7 cellular contexts compared by ENCODE assay signal in the genomic region with DNA sequence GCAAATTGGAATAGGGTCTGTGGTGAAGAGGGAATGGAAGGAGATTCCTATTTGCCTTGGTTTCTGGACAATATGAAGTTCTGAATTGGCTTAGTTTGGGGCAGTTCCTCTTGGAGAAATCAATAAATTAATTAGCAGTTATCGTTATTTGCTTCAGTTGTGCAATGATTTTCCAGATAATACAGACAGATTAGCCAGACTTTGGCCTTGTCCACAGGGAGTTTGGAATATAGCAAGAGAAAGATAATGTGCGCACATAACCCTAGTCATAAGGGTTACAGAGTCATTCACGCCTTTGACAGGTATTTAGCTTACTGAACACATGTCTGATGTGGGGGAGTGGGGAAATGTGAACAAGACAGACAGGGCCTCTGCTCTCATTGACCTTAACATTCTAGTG. TPM values are rescaled to one million over a fixed set of nuclear protein-coding genes. Genes with fewer than 3 reads are reported as not detected.
A peak's percentile ranks its signal among the peaks of the same experiment; 100 is the strongest.
DNase-seq lines count a peak whose midpoint lies in the region; ATAC-seq and TF ChIP-seq lines count a peak whose summit lies in the region.

No MANE protein-coding gene starts in this region.

- H3K36me3 Mint-ChIP-seq in activated CD4-positive, alpha-beta memory T cell treated with anti-CD3 and anti-CD28 coated beads for 36 hours = no peaks in the 10 kb centered on the region
- H3K36me3 Mint-ChIP-seq in stimulated activated effector memory CD8-positive, alpha-beta T cell treated with anti-CD3 and anti-CD28 coated beads, Interleukin-12 subunit alpha, Interleukin-12 subunit beta, amount 100 ng/mL, for 72 hours = peaks cover 4% of the 10 kb centered on the region

- H3K27me3 Mint-ChIP-seq in activated CD4-positive, alpha-beta memory T cell treated with anti-CD3 and anti-CD28 coated beads for 36 hours = no peaks in the 10 kb centered on the region

- no peaks in the 10 kb centered on the region for H3K4me1 ChIP-seq in iPS-15b (ENCODE audit: control insufficient read depth, insufficient read depth, low read length)

- TF ChIP-seq CTCF in HL-60 (IDR thresholded peaks at IDR 0.05; ENCODE audit: insufficient read depth, low read length) = no peak

- H3K4me1 Mint-ChIP-seq in activated CD4-positive, alpha-beta memory T cell treated with anti-CD3 and anti-CD28 coated beads for 36 hours (ENCODE audit: low read depth) = peaks cover 32% of the 10 kb centered on the region
- peaks cover 32% of the 10 kb centered on the region for H3K4me1 Mint-ChIP-seq in stimulated activated effector memory CD8-positive, alpha-beta T cell treated with anti-CD3 and anti-CD28 coated beads, Interleukin-12 subunit alpha, Interleukin-12 subunit beta, amount 100 ng/mL, for 72 hours

- intact Hi-C loops in activated CD4-positive, alpha-beta memory T cell treated with anti-CD3 and anti-CD28 coated beads for 36 hours (cut with micrococcal nuclease) = loop anchor here (1.0 to 5.0 kb wide), 2 partner anchors 52 to 65 kb away; partner anchors contain the start of gene DNAAF9

- H3K9me3 ChIP-seq in iPS-15b (ENCODE audit: control insufficient read depth, insufficient read depth, low read length) = no peaks in the 10 kb centered on the region

- peak overlapping the region; percentile 85 for H3K4me3 Mint-ChIP-seq in activated CD4-positive, alpha-beta memory T cell treated with anti-CD3 and anti-CD28 coated beads for 36 hours
- H3K4me3 Mint-ChIP-seq in stimulated activated effector memory CD8-positive, alpha-beta T cell treated with anti-CD3 and anti-CD28 coated beads, Interleukin-12 subunit alpha, Interleukin-12 subunit beta, amount 100 ng/mL, for 72 hours = peak overlapping the region; percentile 94

- H3K27ac ChIP-seq in HL-60 (replicated peaks) = no peak overlapping the region

- H3K27me3 ChIP-seq in HL-60 (ENCODE audit: insufficient read depth, poor library complexity, severe bottlenecking) (no peaks in the 10 kb centered on the region), iPS-15b (ENCODE audit: control insufficient read depth, insufficient read depth, low read length) (peaks cover 37% of the 10 kb centered on the region)

- H3K4me3 ChIP-seq in HL-60 (replicated peaks; ENCODE audit: insufficient read depth, low read length) (peak overlapping the region; percentile 90), iPS-15b (ENCODE audit: low read depth, low read length) (peak overlapping the region; percentile 87)

- POLR2A ChIA-PET in activated CD4-positive, alpha-beta memory T cell treated with anti-CD3 and anti-CD28 coated beads for 36 hours (lab: Charles Lee) = interaction anchor here (1.1 kb wide), 1 partner anchor 52 kb away, joined by 3 read pairs; no protein-coding TSS in a partner anchor

- H3K36me3 ChIP-seq in iPS-15b (ENCODE audit: control insufficient read depth, insufficient read depth, low read length) = no peaks in the 10 kb centered on the region

- CTCF ChIA-PET in activated CD4-positive, alpha-beta memory T cell treated with anti-CD3 and anti-CD28 coated beads for 36 hours (lab: Charles Lee) = interaction anchor here (0.7 kb wide), 1 partner anchor 280 kb away, joined by 3 read pairs; no protein-coding TSS in a partner anchor

- no peaks in the 10 kb centered on the region for H3K9me3 Mint-ChIP-seq in activated CD4-positive, alpha-beta memory T cell treated with anti-CD3 and anti-CD28 coated beads for 36 hours
- H3K9me3 Mint-ChIP-seq in stimulated activated effector memory CD8-positive, alpha-beta T cell treated with anti-CD3 and anti-CD28 coated beads, Interleukin-12 subunit alpha, Interleukin-12 subunit beta, amount 100 ng/mL, for 72 hours = no peaks in the 10 kb centered on the region

- H3K9ac ChIP-seq in iPS-15b (ENCODE audit: low read depth, low read length) = no peak overlapping the region

- ATAC-seq in stimulated activated effector memory CD8-positive, alpha-beta T cell treated with anti-CD3 and anti-CD28 coated beads, Interleukin-12 subunit alpha, Interleukin-12 subunit beta, amount 100 ng/mL, for 72 hours = no peak

- DNase-seq in HL-60 (ENCODE audit: low read depth in 1 of 2, low spot score in 1 of 2) (no peak), NCI-H526 treated with DMSO at 0.1 percent for 48 hours (lab: John Stamatoyannopoulos, UW) (no peak), ecto neural progenitor cell (ENCODE audit: low spot score) (no peak), NOMO-1 (lab: John Stamatoyannopoulos, UW; ENCODE audit: unreplicated experiment in 2 of 2) (no peak)
- DNase-seq in activated CD4-positive, alpha-beta memory T cell treated with anti-CD3 and anti-CD28 coated beads for 36 hours = no peak
- no peak for DNase-seq in stimulated activated effector memory CD8-positive, alpha-beta T cell treated with anti-CD3 and anti-CD28 coated beads, Interleukin-12 subunit alpha, Interleukin-12 subunit beta, amount 100 ng/mL, for 72 hours (ENCODE audit: low spot score in 2 of 2)

- H3K27ac Mint-ChIP-seq in activated CD4-positive, alpha-beta memory T cell treated with anti-CD3 and anti-CD28 coated beads for 36 hours = no peak overlapping the region
- H3K27ac Mint-ChIP-seq in stimulated activated effector memory CD8-positive, alpha-beta T cell treated with anti-CD3 and anti-CD28 coated beads, Interleukin-12 subunit alpha, Interleukin-12 subunit beta, amount 100 ng/mL, for 72 hours = peak overlapping the region; percentile 94

RNA-seq across cellular contexts. Expression of gene ATRN, which starts 1.3 kb away (rescaled TPM):
- 1 to 10 TPM; 7.3 to 7.8 TPM for total RNA-seq in activated CD4-positive, alpha-beta memory T cell treated with anti-CD3 and anti-CD28 coated beads for 36 hours
